ENCODE assay signal across 1 cellular context in genomic region chr12:51917746-51918453, GRCh38.
A peak's percentile ranks its signal among the peaks of the same experiment; 100 is the strongest.
TF ChIP-seq lines count a peak whose summit lies in the region.

No MANE protein-coding gene starts in this region.

TF ChIP-seq in K562, 482 proteins besides CTCF, POLR2A, EP300 and RAD21 (continued from another document and continues in another):
- TF ChIP-seq GATA2 (CRISPR knock-in tag; IDR thresholded peaks at IDR 0.05) (peak; percentile 62; the same call in 1 of the 2 replicates), DEAF1 (CRISPR knock-in tag; IDR thresholded peaks at IDR 0.05) (no peak), ZBTB17 (CRISPR knock-in tag; IDR thresholded peaks at IDR 0.05) (no peak), MYC (IDR thresholded peaks at IDR 0.05; ENCODE audit: low read depth, low read length) (peak; percentile 59; the same call in 1 of the 2 replicates), MYC (CRISPR knock-in tag; IDR thresholded peaks at IDR 0.05; ENCODE audit: borderline replicate concordance, low read depth) (no peak), ARID3A (IDR thresholded peaks at IDR 0.05; ENCODE audit: borderline replicate concordance, low read depth, low read length) (0 out of 2 replicates have a peak, but pooled peaks have one; percentile 51), MCM2 (IDR thresholded peaks at IDR 0.05; ENCODE audit: low read depth) (no peak), ARID3B (CRISPR knock-in tag; IDR thresholded peaks at IDR 0.05; ENCODE audit: borderline replicate concordance) (no peak), HES1 (IDR thresholded peaks at IDR 0.05; ENCODE audit: low read depth) (peak; percentile 86), SMAD3 (CRISPR knock-in tag; conservative IDR thresholded peaks at IDR 0.05) (no peak), CREB3L1 (IDR thresholded peaks at IDR 0.05; ENCODE audit: borderline replicate concordance, low read depth) (no peak), TAF9B (IDR thresholded peaks at IDR 0.05; ENCODE audit: partially characterized antibody) (no peak), SNIP1 (IDR thresholded peaks at IDR 0.05; ENCODE audit: low read depth) (no peak), POLR2B (IDR thresholded peaks at IDR 0.05; ENCODE audit: low read depth, partially characterized antibody) (no peak), NKRF (IDR thresholded peaks at IDR 0.05; ENCODE audit: borderline replicate concordance) (no peak), ZNF217 (CRISPR knock-in tag; IDR thresholded peaks at IDR 0.05) (no peak), NFYB (IDR thresholded peaks at IDR 0.05; ENCODE audit: extremely low read depth, insufficient read length) (no peak), MBD1 (CRISPR knock-in tag; IDR thresholded peaks at IDR 0.05) (no peak), CHD7 (IDR thresholded peaks at IDR 0.05; ENCODE audit: low read depth, low read length) (no peak), ZNF212 (CRISPR knock-in tag; IDR thresholded peaks at IDR 0.05) (no peak), CLOCK (CRISPR knock-in tag; IDR thresholded peaks at IDR 0.05; ENCODE audit: borderline replicate concordance) (no peak), HMBOX1 (IDR thresholded peaks at IDR 0.05) (no peak), SMARCA4 (IDR thresholded peaks at IDR 0.05) (peak; percentile 68; the same call in 1 of the 2 replicates), RHOXF2B (CRISPR knock-in tag; conservative IDR thresholded peaks at IDR 0.05) (no peak), HLTF (IDR thresholded peaks at IDR 0.05) (no peak)
